11 cellular contexts compared by ENCODE assay signal in genomic region chr13:99347911-99348451, GRCh38. TPM values are rescaled to one million over a fixed set of nuclear protein-coding genes. Genes with fewer than 3 reads are reported as not detected.
DNase-seq lines count a peak whose midpoint lies in the region; ATAC-seq and FAIRE-seq lines count a peak whose summit lies in the region.
"Had no signal": no experiment of that assay in that cellular context is flagged by ENCODE, and none has a peak within 500 bp of the region (broad histone marks: within the 10 kb centered on the region; RNA-seq: fewer than 3 reads in every experiment).

No MANE protein-coding gene starts in this region.

- peak overlapping the region; percentile 1 for H3K4me3 Mint-ChIP-seq in natural killer cell treated with Interleukin-12 subunit alpha and Interleukin-12 subunit beta and Interleukin-15 and Interleukin-18, amount 100 ng/mL, for 72 hours

- peaks cover 57 to 66% of the 10 kb centered on the region in 2 donors for H3K4me1 Mint-ChIP-seq in natural killer cell treated with Interleukin-12 subunit alpha and Interleukin-12 subunit beta and Interleukin-15 and Interleukin-18, amount 100 ng/mL, for 72 hours (ENCODE audit: low read depth in 2 of 2)

- no peaks in the 10 kb centered on the region for H3K9me3 Mint-ChIP-seq in natural killer cell treated with Interleukin-12 subunit alpha and Interleukin-12 subunit beta and Interleukin-15 and Interleukin-18, amount 100 ng/mL, for 72 hours

- peaks cover 25% of the 10 kb centered on the region for H3K36me3 Mint-ChIP-seq in natural killer cell treated with Interleukin-12 subunit alpha and Interleukin-12 subunit beta and Interleukin-15 and Interleukin-18, amount 100 ng/mL, for 72 hours

- peaks cover 0 to 3% of the 10 kb centered on the region in 2 donors for H3K27me3 Mint-ChIP-seq in natural killer cell treated with Interleukin-12 subunit alpha and Interleukin-12 subunit beta and Interleukin-15 and Interleukin-18, amount 100 ng/mL, for 72 hours

- ATAC-seq in GM18517 (IDR thresholded peaks at IDR 0.05; ENCODE audit: unreplicated experiment) = peak; percentile 81
- ATAC-seq in GM21737 (IDR thresholded peaks at IDR 0.05; ENCODE audit: unreplicated experiment) = peak; percentile 49
- peak; percentile 35 for ATAC-seq in HG03469 (IDR thresholded peaks at IDR 0.05; ENCODE audit: unreplicated experiment)
- peak; percentile 51 for ATAC-seq in natural killer cell treated with Interleukin-12 subunit alpha and Interleukin-12 subunit beta and Interleukin-15 and Interleukin-18, amount 100 ng/mL, for 72 hours

- no peak for FAIRE-seq in GM19239 (lab: Jason Lieb, UNC)

- no peak for DNase-seq in natural killer cell treated with Interleukin-12 subunit alpha and Interleukin-12 subunit beta and Interleukin-15 and Interleukin-18, amount 100 ng/mL, for 72 hours (ENCODE audit: low spot score)
- DNase-seq in D341Med (ENCODE audit: low spot score) = no peak
- DNase-seq in dedifferentiated amniotic fluid mesenchymal stem cell (ENCODE audit: extremely low spot score) = no peak
- no peak for DNase-seq in GM19239 (ENCODE audit: insufficient read length, low spot score)
- no peak for DNase-seq in stimulated activated naive CD4-positive, alpha-beta T cell (lab: John Stamatoyannopoulos, UW)
- DNase-seq: amygdala, HCEC 1CT, PC-9 had no signal

- H3K27ac Mint-ChIP-seq in natural killer cell treated with Interleukin-12 subunit alpha and Interleukin-12 subunit beta and Interleukin-15 and Interleukin-18, amount 100 ng/mL, for 72 hours = peak overlapping the region; percentile 31 to 32

RNA-seq across cellular contexts. Expression of gene GPR183, which starts 40.8 kb away (rescaled TPM):
- 10 to 100 TPM in 1 of 2 donors, 1 to 10 TPM in 1; 5.4 to 10.2 TPM for total RNA-seq in natural killer cell treated with Interleukin-12 subunit alpha and Interleukin-12 subunit beta and Interleukin-15 and Interleukin-18, amount 100 ng/mL, for 72 hours
- total RNA-seq: PC-9 had no signal
